In the genomic region with DNA sequence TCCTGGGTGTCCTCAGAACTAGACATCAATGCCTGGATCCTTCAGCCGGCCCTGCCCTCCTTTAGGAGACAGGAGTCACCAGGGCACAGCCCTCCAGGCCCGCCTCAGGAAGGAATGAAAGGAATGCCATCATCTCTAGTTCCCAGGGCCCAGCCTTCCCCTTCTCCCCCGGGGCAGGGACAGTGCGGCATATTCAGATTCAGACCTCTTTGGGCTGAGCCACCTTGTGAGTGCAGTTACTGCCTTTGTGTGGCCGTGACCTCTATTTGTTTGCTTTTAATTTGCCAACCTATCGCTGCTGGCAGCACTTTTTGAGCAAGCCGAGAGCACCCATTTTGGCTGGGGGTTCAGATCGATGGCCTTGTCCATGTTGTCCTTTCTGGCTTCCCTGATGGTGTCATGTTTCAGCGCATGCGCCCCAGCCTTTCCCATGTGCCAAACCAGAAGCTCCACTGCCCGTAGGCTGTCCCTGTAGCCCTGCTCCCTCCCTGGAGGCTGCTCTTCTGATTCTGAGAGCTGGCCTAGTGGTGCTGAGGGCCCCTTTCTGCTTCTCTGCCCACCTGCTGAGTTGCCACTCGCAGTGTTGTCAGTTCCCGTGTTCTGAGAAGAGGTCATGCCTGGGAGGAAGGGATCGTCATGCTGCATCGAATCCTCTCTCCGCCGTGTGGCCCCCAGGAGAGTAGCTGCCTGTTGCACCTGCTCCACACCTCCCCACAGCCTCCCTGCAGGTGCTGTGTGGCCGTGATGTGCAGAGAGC, we compare ENCODE assay signal across 8 cellular contexts. TPM values are rescaled to one million over a fixed set of nuclear protein-coding genes. Genes with fewer than 3 reads are reported as not detected.
A peak's percentile ranks its signal among the peaks of the same experiment; 100 is the strongest.
DNase-seq lines count a peak whose midpoint lies in the region; ATAC-seq and TF ChIP-seq lines count a peak whose summit lies in the region.

No MANE protein-coding gene starts in this region.

- H3K4me3 ChIP-seq in epithelial cell of esophagus (ENCODE audit: low read length), result no peak overlapping the region
- peak overlapping the region; percentile 27 for H3K4me3 ChIP-seq in neural progenitor cell
- H3K4me3 ChIP-seq in WERI-Rb-1 (ENCODE audit: low read depth, low read length), result no peak overlapping the region

- peaks cover 20% of the 10 kb centered on the region for H3K4me1 ChIP-seq in neural progenitor cell

- H4K20me1 ChIP-seq in neural progenitor cell (ENCODE audit: low read depth), result peaks cover 27% of the 10 kb centered on the region

- peak overlapping the region; percentile 64 for H2AFZ ChIP-seq in neural progenitor cell (replicated peaks)

- intact Hi-C loops in natural killer cell (cut with micrococcal nuclease), result loop anchor here (10.0 kb wide), 1 partner anchor 818 kb away; no protein-coding TSS in a partner anchor

- H3K9ac ChIP-seq in neural progenitor cell, result no peak overlapping the region

- ATAC-seq in HG02798 (IDR thresholded peaks at IDR 0.05; ENCODE audit: poor library complexity, unreplicated experiment) (no peak), natural killer cell (no peak)
- no peak for ATAC-seq in naive thymus-derived CD8-positive, alpha-beta T cell

- H3K27me3 ChIP-seq in neural progenitor cell, result no peaks in the 10 kb centered on the region
- H3K27me3 ChIP-seq in WERI-Rb-1 (ENCODE audit: insufficient read depth, low read depth, severe bottlenecking), result no peaks in the 10 kb centered on the region

- peak overlapping the region; percentile 89 for H3K27ac ChIP-seq in neural progenitor cell
- no peak overlapping the region for H3K27ac ChIP-seq in WERI-Rb-1

- H3K4me2 ChIP-seq in neural progenitor cell, result peak overlapping the region; percentile 73

- H3F3A ChIP-seq in neural progenitor cell (ENCODE audit: low read depth), result peaks cover 30% of the 10 kb centered on the region

- H3K36me3 Mint-ChIP-seq in neural progenitor cell (peaks cover 38% of the 10 kb centered on the region), natural killer cell (peaks cover 14% of the 10 kb centered on the region)
- peaks cover 0 to 75% (median 6%) of the 10 kb centered on the region in 3 donors for H3K36me3 Mint-ChIP-seq in naive thymus-derived CD8-positive, alpha-beta T cell

- no peak for TF ChIP-seq CTCF in epithelial cell of esophagus (IDR thresholded peaks at IDR 0.05; ENCODE audit: insufficient read depth, low read depth, low read length, missing control alignments)
- TF ChIP-seq CTCF in neural progenitor cell (IDR thresholded peaks at IDR 0.05), result no peak
- no peak for TF ChIP-seq CTCF in WERI-Rb-1 (IDR thresholded peaks at IDR 0.05; ENCODE audit: low read depth, low read length)
- TF ChIP-seq CTCF in natural killer cell (IDR thresholded peaks at IDR 0.05), result no peak

- H3K36me3 ChIP-seq in neural progenitor cell (no peaks in the 10 kb centered on the region), WERI-Rb-1 (peaks cover 72% of the 10 kb centered on the region)

- H3K4me3 Mint-ChIP-seq in neural progenitor cell (peak overlapping the region; percentile 59), natural killer cell (no peak overlapping the region)
- no peak overlapping the region for H3K4me3 Mint-ChIP-seq in naive thymus-derived CD8-positive, alpha-beta T cell

- H3K27me3 Mint-ChIP-seq in neural progenitor cell (ENCODE audit: insufficient read depth, low read depth) (peaks cover 7% of the 10 kb centered on the region), natural killer cell (ENCODE audit: low read depth in 2 of 2) (no peaks in the 10 kb centered on the region)
- H3K27me3 Mint-ChIP-seq in naive thymus-derived CD8-positive, alpha-beta T cell, result no peaks in the 10 kb centered on the region

- H3K9me3 Mint-ChIP-seq in neural progenitor cell, result no peaks in the 10 kb centered on the region
- no peaks in the 10 kb centered on the region for H3K9me3 Mint-ChIP-seq in naive thymus-derived CD8-positive, alpha-beta T cell
- H3K9me3 Mint-ChIP-seq in natural killer cell, result no peaks in the 10 kb centered on the region

- peaks cover 22% of the 10 kb centered on the region for H3K4me1 Mint-ChIP-seq in neural progenitor cell
- peaks cover 0 to 6% (median under 1%) of the 10 kb centered on the region in 4 donors for H3K4me1 Mint-ChIP-seq in naive thymus-derived CD8-positive, alpha-beta T cell
- H3K4me1 Mint-ChIP-seq in natural killer cell, result peaks cover 0 to 8% of the 10 kb centered on the region in 2 donors

- DNase-seq in DMS153 treated with DMSO at 0.1 percent for 48 hours (lab: John Stamatoyannopoulos, UW; ENCODE audit: unreplicated experiment) (peak; percentile 87), NCI-H2171 (lab: John Stamatoyannopoulos, UW) (peak; percentile 60), epithelial cell of esophagus (ENCODE audit: low read depth) (peak; percentile 62), neural progenitor cell (ENCODE audit: low spot score) (peak; percentile 93), WERI-Rb-1 (no peak), natural killer cell (no peak)
- DNase-seq in naive thymus-derived CD8-positive, alpha-beta T cell, result no peak

- no peaks in the 10 kb centered on the region for H3K79me2 ChIP-seq in neural progenitor cell (ENCODE audit: low read depth)

- H3K9me3 ChIP-seq in neural progenitor cell (ENCODE audit: low read depth) (no peaks in the 10 kb centered on the region), WERI-Rb-1 (ENCODE audit: severe bottlenecking) (no peaks in the 10 kb centered on the region)

- POLR2A ChIA-PET in naive thymus-derived CD8-positive, alpha-beta T cell (lab: Charles Lee), result interaction anchor here (1.4 kb wide), 1 partner anchor 25 kb away, joined by 4 read pairs; a partner anchor contains a TSS

- H3K27ac Mint-ChIP-seq in neural progenitor cell (peak overlapping the region; percentile 82), natural killer cell (no peak overlapping the region)
- H3K27ac Mint-ChIP-seq in naive thymus-derived CD8-positive, alpha-beta T cell, result peak overlapping the region in 4 of 10 donors; percentile 11 to 71 (median 47)

RNA-seq across cellular contexts. Expression of a gene that starts 10.9 kb away (rescaled TPM):
- total RNA-seq in neural progenitor cell (ENCODE audit: low replicate concordance) (10.8 and 11.4 TPM in 2 replicates), natural killer cell (10 to 100 TPM in 2 of 3 donors, 1 to 10 TPM in 1; 8.3 to 11.2 (median 10.1) TPM)
- total RNA-seq in naive thymus-derived CD8-positive, alpha-beta T cell, result 10 to 100 TPM; 13.1 to 16.2 TPM
- under 1 TPM; 0.15 to 0.57 (median 0.27) TPM for polyA plus RNA-seq in naive thymus-derived CD8-positive, alpha-beta T cell

RNA-seq across cellular contexts. Expression of a gene that starts 16.9 kb away (rescaled TPM):
- 11.1 and 20.2 TPM in 2 replicates for total RNA-seq in neural progenitor cell (ENCODE audit: low replicate concordance)
- total RNA-seq in naive thymus-derived CD8-positive, alpha-beta T cell, result 10 to 100 TPM; 40.0 to 41.1 TPM
- polyA plus RNA-seq in naive thymus-derived CD8-positive, alpha-beta T cell, result 10 to 100 TPM in 2 of 3 donors, 1 to 10 TPM in 1; 2.8 to 12.0 (median 11.4) TPM
- total RNA-seq in natural killer cell, result 10 to 100 TPM; 33.8 to 55.2 (median 45.6) TPM

RNA-seq across cellular contexts. Expression of a gene that starts 24.9 kb away (rescaled TPM):
- total RNA-seq in neural progenitor cell (ENCODE audit: low replicate concordance) (4.0 and 17.3 TPM in 2 replicates), natural killer cell (10 to 100 TPM; 15.5 to 22.3 (median 21.6) TPM)
- total RNA-seq in naive thymus-derived CD8-positive, alpha-beta T cell, result 10 to 100 TPM; 13.5 to 14.2 TPM
- polyA plus RNA-seq in naive thymus-derived CD8-positive, alpha-beta T cell, result 10 to 100 TPM; 12.2 to 18.7 (median 16.2) TPM

RNA-seq across cellular contexts. Expression of a gene that starts 37.0 kb away (rescaled TPM):
- total RNA-seq in neural progenitor cell (ENCODE audit: low replicate concordance) (39.1 and 103 TPM in 2 replicates), natural killer cell (10 to 100 TPM; 51.8 to 78.1 (median 65.8) TPM)
- total RNA-seq in naive thymus-derived CD8-positive, alpha-beta T cell, result 10 to 100 TPM; 35.6 to 38.6 TPM
- 1 to 10 TPM; 1.9 to 2.8 (median 2.2) TPM for polyA plus RNA-seq in naive thymus-derived CD8-positive, alpha-beta T cell

Comparison
In these comparisons a context has a peak if more than half of its experiments do, and no peak if none do; other contexts are left out.
1. DNase-seq: peak in DMS153 treated with DMSO at 0.1 percent for 48 hours (single experiment), NCI-H2171 (single experiment), epithelial cell of esophagus (single experiment) and neural progenitor cell (single experiment); none in WERI-Rb-1 (single experiment), naive thymus-derived CD8-positive, alpha-beta T cell (0 of 10) and natural killer cell (single experiment).